In the genomic region with DNA sequence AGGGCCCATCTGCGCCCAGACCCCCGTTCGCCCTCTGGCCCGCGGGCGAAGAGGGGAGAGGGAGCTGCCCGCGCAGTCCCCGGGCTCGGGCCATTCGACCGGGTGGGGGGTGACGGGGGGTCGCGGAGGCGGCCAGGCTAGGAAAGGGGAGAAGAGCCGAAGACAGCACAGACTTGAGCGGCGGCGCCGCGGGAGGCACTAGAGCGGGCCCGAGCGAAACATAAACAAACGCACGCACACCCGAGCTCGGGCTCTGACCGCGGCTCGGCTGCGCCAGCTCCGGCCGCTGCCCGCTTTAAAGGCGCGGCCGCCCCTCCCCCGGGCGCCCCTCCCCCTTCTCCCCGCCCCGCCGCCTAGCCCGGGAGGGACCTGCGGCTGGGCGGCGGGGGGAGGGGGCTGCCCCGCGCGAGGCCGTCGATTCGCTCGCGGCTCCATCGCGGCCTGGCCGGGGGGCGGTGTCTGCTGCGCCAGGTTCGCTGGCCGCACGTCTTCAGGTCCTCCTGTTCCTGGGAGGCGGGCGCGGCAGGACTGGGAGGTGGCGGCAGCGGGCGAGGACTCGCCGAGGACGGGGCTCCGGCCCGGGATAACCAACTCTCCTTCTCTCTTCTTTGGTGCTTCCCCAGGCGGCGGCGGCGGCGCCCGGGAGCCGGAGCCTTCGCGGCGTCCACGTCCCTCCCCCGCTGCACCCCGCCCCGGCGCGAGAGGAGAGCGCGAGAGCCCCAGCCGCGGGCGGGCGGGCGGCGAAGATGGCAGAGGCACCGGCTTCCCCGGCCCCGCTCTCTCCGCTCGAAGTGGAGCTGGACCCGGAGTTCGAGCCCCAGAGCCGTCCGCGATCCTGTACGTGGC, we compare ENCODE assay signal across 8 cellular contexts. TPM values are rescaled to one million over a fixed set of nuclear protein-coding genes. Genes with fewer than 3 reads are reported as not detected.
DNase-seq lines count a peak whose midpoint lies in the region; ATAC-seq and TF ChIP-seq lines count a peak whose summit lies in the region.

A gene (plus strand): TSS at position 455 of the 846 bp plus-strand sequence. CDS start 292 bp downstream, at position 747.

- H3K9me3 ChIP-seq in DND-41 (ENCODE audit: insufficient read depth, low read length, severe bottlenecking) = no peaks in the 10 kb centered on the region
- no peaks in the 10 kb centered on the region for H3K9me3 ChIP-seq in Loucy (ENCODE audit: insufficient read depth, low read depth, low read length)

- peaks cover 11% of the 10 kb centered on the region for H3K36me3 Mint-ChIP-seq in T-cell

- H3K4me3 ChIP-seq in DND-41 (ENCODE audit: low read depth in 1 of 2, low read length in 2 of 2) (peak within 1 kb of the TSS; percentile 61 to 78), Loucy (ENCODE audit: low read length, poor library complexity, severe bottlenecking) (peak within 1 kb of the TSS; percentile 95)

- H3K9me3 Mint-ChIP-seq in T-cell = no peaks in the 10 kb centered on the region

- peak within 1 kb of the TSS; percentile 77 for H3K9ac ChIP-seq in DND-41 (ENCODE audit: low read depth, low read length)
- peak within 1 kb of the TSS; percentile 85 for H3K9ac ChIP-seq in Loucy (ENCODE audit: low read depth, low read length, poor library complexity, severe bottlenecking)

- TF ChIP-seq CTCF in DND-41 (IDR thresholded peaks at IDR 0.05; ENCODE audit: borderline replicate concordance, extremely low read depth, low read length, poor library complexity, severe bottlenecking) = no peak
- no peak for TF ChIP-seq CTCF in Loucy (conservative IDR thresholded peaks at IDR 0.05; ENCODE audit: low read length)

- H3K4me2 ChIP-seq in DND-41 (ENCODE audit: insufficient read depth, low read length) (peak within 1 kb of the TSS; percentile 98), Loucy (ENCODE audit: low read depth, low read length, poor library complexity, severe bottlenecking) (peak within 1 kb of the TSS; percentile 79)

- POLR2A ChIA-PET in T-cell (lab: Charles Lee) = no interaction called here

- H3K4me1 Mint-ChIP-seq in T-cell = peaks cover 39 to 49% (median 44%) of the 10 kb centered on the region in 3 donors

- H3K27ac ChIP-seq in DND-41 (ENCODE audit: low read length) = peak within 1 kb of the TSS; percentile 77

- H4K20me1 ChIP-seq in DND-41 (ENCODE audit: insufficient read depth, low read length) = peaks cover 16% of the 10 kb centered on the region
- peaks cover 43% of the 10 kb centered on the region for H4K20me1 ChIP-seq in Loucy (ENCODE audit: insufficient read depth, low read length, poor library complexity, severe bottlenecking)

- peaks cover 5% of the 10 kb centered on the region; the same call in 1 of the 2 replicates for H3F3A ChIP-seq in Loucy (ENCODE audit: low read depth)

- no peaks in the 10 kb centered on the region for H3K27me3 Mint-ChIP-seq in T-cell

- intact Hi-C loops in left cardiac atrium (cut with DNase I) = loop anchor here (5.0 to 10.0 kb wide), 2 partner anchors 92 to 94 kb away; no protein-coding TSS in a partner anchor
- intact Hi-C loops in posterior cingulate gyrus (cut with DNase I) = loop anchor here (10.0 kb wide), 1 partner anchor 94 kb away; no protein-coding TSS in a partner anchor

- H3K4me1 ChIP-seq in DND-41 (ENCODE audit: insufficient read depth, low read length) (peaks cover 63% of the 10 kb centered on the region), Loucy (ENCODE audit: insufficient read depth, low read length, poor library complexity, severe bottlenecking) (peaks cover 52% of the 10 kb centered on the region)

- H3K36me3 ChIP-seq in DND-41 (ENCODE audit: insufficient read depth, low read length) (peaks cover 16% of the 10 kb centered on the region), Loucy (ENCODE audit: insufficient read depth, low read length) (no peaks in the 10 kb centered on the region)

- peak within 1 kb of the TSS; percentile 85 to 88 for H3K27ac Mint-ChIP-seq in T-cell

- CTCF ChIA-PET in T-cell (lab: Charles Lee) = no interaction called here

- no peak for ATAC-seq in DND-41 (ENCODE audit: insufficient read depth, low read depth)
- peak in 1 of 4 experiments; percentile 0 for ATAC-seq in T-cell (replicated peaks in 1 of 4)
- ATAC-seq in left cardiac atrium = peak; percentile 56 to 72
- no peak for ATAC-seq in GM21360 (IDR thresholded peaks at IDR 0.05; ENCODE audit: unreplicated experiment)

- DNase-seq in DND-41 (no peak), T-cell (peak in 33 of 34 experiments; percentile 36 to 73 (median 52)), anterior cingulate cortex (lab: John Stamatoyannopoulos, UW) (peak in 57 of 58 donors; percentile 22 to 89 (median 79)), left cardiac atrium (peak; percentile 92), posterior cingulate gyrus (peak; percentile 71 to 97 (median 79)), ureter (ENCODE audit: low spot score) (peak; percentile 93)

- H2AFZ ChIP-seq in DND-41 (ENCODE audit: low read depth, low read length) (peak within 1 kb of the TSS; percentile 88), Loucy (ENCODE audit: low read length) (peak within 1 kb of the TSS; percentile 84)

- H3K79me2 ChIP-seq in DND-41 (ENCODE audit: insufficient read depth, low read length) = peaks cover 55% of the 10 kb centered on the region
- H3K79me2 ChIP-seq in Loucy (ENCODE audit: insufficient read depth, low read length) = peaks cover 57% of the 10 kb centered on the region

- H3K4me3 Mint-ChIP-seq in T-cell = peak within 1 kb of the TSS; percentile 87 to 89 (median 87)

- H3K27me3 ChIP-seq in DND-41 (ENCODE audit: insufficient read depth, low read length, poor library complexity) = no peaks in the 10 kb centered on the region
- no peaks in the 10 kb centered on the region for H3K27me3 ChIP-seq in Loucy (ENCODE audit: insufficient read depth, low read length, poor library complexity, severe bottlenecking)

- H3K9me2 ChIP-seq in Loucy (replicated peaks; ENCODE audit: low read depth, low read length) = no peaks in the 10 kb centered on the region

RNA-seq across cellular contexts. Expression of the gene that starts here (rescaled TPM):
- total RNA-seq in T-cell (10 to 100 TPM; 21.5 to 26.2 (median 22.2) TPM), left cardiac atrium (10 to 100 TPM; 34.0 to 38.6 TPM), ureter (66.7 TPM)

Comparison
In these comparisons a context has a peak if more than half of its experiments do, and no peak if none do; other contexts are left out.
1. ATAC-seq: peak in left cardiac atrium (2 of 2); none in DND-41 (single experiment) and GM21360 (single experiment).